25 cellular contexts compared by ENCODE assay signal in genomic region chr6:30265594-30265993, GRCh38. TPM values are rescaled to one million over a fixed set of nuclear protein-coding genes. Genes with fewer than 3 reads are reported as not detected.
DNase-seq lines count a peak whose midpoint lies in the region; ATAC-seq, FAIRE-seq and TF ChIP-seq lines count a peak whose summit lies in the region.
"Had no signal": no experiment of that assay in that cellular context is flagged by ENCODE, and none has a peak within 500 bp of the region (broad histone marks: within the 10 kb centered on the region; RNA-seq: fewer than 3 reads in every experiment).

No MANE protein-coding gene starts in this region.

- no peak overlapping the region for H3K56ac ChIP-seq in mesendoderm (ENCODE audit: low read length)

- H4K8ac ChIP-seq in mesendoderm (ENCODE audit: low read depth, low read length) (no peak overlapping the region), trophoblast cell (ENCODE audit: low read depth, low read length) (no peak overlapping the region)

- 85% methylated on average over 2 of the region's 2 CpGs for WGBS in HepG2 (ENCODE audit: low lambda C conversion rate)
- 96% methylated on average over 2 of the region's 2 CpGs for WGBS in right lobe of liver (ENCODE audit: insufficient coverage, low coverage, low lambda C conversion rate, missing lambda C conversion rate)
- 0% methylated on average over 2 of the region's 2 CpGs for WGBS in K562 (ENCODE audit: insufficient coverage, low coverage, missing lambda C conversion rate)
- no CpG with 5 or more reads among the region's 2 CpGs for WGBS in mesendoderm (ENCODE audit: extremely low coverage, insufficient coverage, low lambda C conversion rate)
- whole genome bisulfite sequencing in trophoblast cell (ENCODE audit: extremely low coverage, insufficient coverage, insufficient read length), result no CpG with 5 or more reads among the region's 2 CpGs

- DNase-seq in HepG2 (ENCODE audit: low spot score) (no peak), right lobe of liver (no peak), K562 (ENCODE audit: extremely low read depth in 1 of 4, low spot score in 3 of 4) (no peak), mesendoderm (no peak), trophoblast cell (no peak)
- no peak for DNase-seq in stimulated activated effector memory CD8-positive, alpha-beta T cell treated with anti-CD3 and anti-CD28 coated beads, Interleukin-12 subunit alpha, Interleukin-12 subunit beta, amount 100 ng/mL, for 72 hours (ENCODE audit: low spot score in 2 of 2)
- DNase-seq: ACHN; AML-193; BE2C; CD4-positive, alpha-beta T cell; CD8-positive, alpha-beta memory T cell; DMS 273 treated with DMSO at 0.1 percent for 48 hours; DMS79; GDM1; GOT3; HFFc6 had no signal

- no peak overlapping the region for H3K4me2 ChIP-seq in HepG2 (ENCODE audit: low read depth, low read length)
- no peak overlapping the region for H3K4me2 ChIP-seq in K562 (ENCODE audit: insufficient read depth, low read length)
- no peak overlapping the region for H3K4me2 ChIP-seq in mesendoderm (ENCODE audit: low read length)
- no peak overlapping the region for H3K4me2 ChIP-seq in trophoblast cell (ENCODE audit: low read length)
- H3K4me2 ChIP-seq: BLaER1 treated with 17β-estradiol and CSF1 and Interleukin-3, amounts not matched to agents 10 nM and 100 nM had no signal

- no peak overlapping the region for H2BK15ac ChIP-seq in mesendoderm (replicated peaks; ENCODE audit: low read depth)

- no peak overlapping the region for H2BK5ac ChIP-seq in mesendoderm (ENCODE audit: low read length)
- no peak overlapping the region for H2BK5ac ChIP-seq in trophoblast cell (ENCODE audit: low read depth, low read length, poor library complexity)

- no peak overlapping the region for H3K4me3 Mint-ChIP-seq in stimulated activated effector memory CD8-positive, alpha-beta T cell treated with anti-CD3 and anti-CD28 coated beads, Interleukin-12 subunit alpha, Interleukin-12 subunit beta, amount 100 ng/mL, for 72 hours
- H3K4me3 Mint-ChIP-seq: CD14-positive monocyte; CD4-positive, alpha-beta T cell; CD8-positive, alpha-beta memory T cell had no signal

- no peak overlapping the region for H2AFZ ChIP-seq in HepG2 (ENCODE audit: low read length)
- no peak overlapping the region for H2AFZ ChIP-seq in K562 (ENCODE audit: low read depth, low read length)
- no peak overlapping the region for H2AFZ ChIP-seq in trophoblast cell (ENCODE audit: insufficient read depth, low read length, poor library complexity)

- H3K27me3 ChIP-seq in HepG2 (ENCODE audit: control insufficient read depth in 1 of 2, insufficient read depth in 2 of 2, low read length in 2 of 2) (no peaks in the 10 kb centered on the region), right lobe of liver (no peaks in the 10 kb centered on the region), K562 (ENCODE audit: control insufficient read depth in 2 of 2, insufficient read depth in 2 of 2, low read length in 2 of 2) (peaks cover 29 to 39% of the 10 kb centered on the region in 2 experiments), mesendoderm (ENCODE audit: insufficient read depth, low read length, poor library complexity) (peaks cover 2% of the 10 kb centered on the region), trophoblast cell (ENCODE audit: insufficient read depth, low read length) (no peaks in the 10 kb centered on the region)
- H3K27me3 ChIP-seq: BE2C had no signal

- no peak overlapping the region for H3K18ac ChIP-seq in mesendoderm (ENCODE audit: low read length)
- H3K18ac ChIP-seq in trophoblast cell (ENCODE audit: low read length), result no peak overlapping the region

- POLR2A ChIA-PET in HepG2 (lab: Yijun Ruan, JAX), result no interaction called here
- POLR2A ChIA-PET in K562 (lab: Yijun Ruan, JAX), result no interaction called here

- H2BK12ac ChIP-seq in trophoblast cell (ENCODE audit: low read length), result no peak overlapping the region

- H3K4ac ChIP-seq in mesendoderm (ENCODE audit: low read depth, low read length) (no peak overlapping the region), trophoblast cell (ENCODE audit: low read depth, low read length) (no peak overlapping the region)

- BruUV-seq in HepG2 (replicated peaks; lab: Mats Ljungman, UMichigan) (no TSS peak), K562 (replicated peaks; lab: Mats Ljungman, UMichigan) (no TSS peak)

- intact Hi-C loops in HepG2 (cut with micrococcal nuclease; ENCODE audit: unreplicated experiment), result no loop called here
- intact Hi-C loops in right lobe of liver (cut with DNase I), result no loop called here
- intact Hi-C loops in K562 (cut with micrococcal nuclease), result no loop called here

- H4K5ac ChIP-seq in mesendoderm (ENCODE audit: low read length), result no peak overlapping the region

- no peak for TF ChIP-seq POLR2A in HepG2 (IDR thresholded peaks at IDR 0.05; ENCODE audit: insufficient read depth in 1 of 2, low read depth in 2 of 2, low read length in 2 of 2)
- TF ChIP-seq POLR2A in right lobe of liver (IDR thresholded peaks at IDR 0.05), result no peak
- no peak for TF ChIP-seq POLR2A in K562 (conservative IDR thresholded peaks at IDR 0.05)

- TF ChIP-seq RAD21 in HepG2 (CRISPR knock-in tag; IDR thresholded peaks at IDR 0.05), result no peak
- TF ChIP-seq RAD21 in K562 (CRISPR knock-in tag; conservative IDR thresholded peaks at IDR 0.05 in 1 of 2, IDR thresholded peaks at IDR 0.05 in 1 of 2), result no peak

- no peak overlapping the region for H4K91ac ChIP-seq in trophoblast cell (ENCODE audit: low read depth, low read length)

- H3K27ac ChIP-seq in HepG2 (ENCODE audit: extremely low read length, insufficient read depth, low read length) (no peak overlapping the region), right lobe of liver (no peak overlapping the region), K562 (ENCODE audit: extremely low read depth, low read depth, low read length) (no peak overlapping the region), mesendoderm (ENCODE audit: low read depth, low read length) (no peak overlapping the region), trophoblast cell (ENCODE audit: low read depth, low read length) (no peak overlapping the region)
- H3K27ac ChIP-seq: 22Rv1; BLaER1 treated with 17β-estradiol and CSF1 and Interleukin-3, amounts not matched to agents 10 nM and 100 nM had no signal

- H3K4me1 Mint-ChIP-seq in stimulated activated effector memory CD8-positive, alpha-beta T cell treated with anti-CD3 and anti-CD28 coated beads, Interleukin-12 subunit alpha, Interleukin-12 subunit beta, amount 100 ng/mL, for 72 hours, result peaks cover 9% of the 10 kb centered on the region

- no peak overlapping the region for H3K14ac ChIP-seq in trophoblast cell (ENCODE audit: low read length)

- CTCF ChIA-PET in HepG2 (lab: Yijun Ruan, JAX; ENCODE audit: low intra/inter-chr PET ratio, low total read pairs) (no interaction called here), K562 (lab: Yijun Ruan, JAX; ENCODE audit: low intra/inter-chr PET ratio) (no interaction called here)

- ATAC-seq in HepG2, result no peak
- ATAC-seq in right lobe of liver, result no peak
- no peak for ATAC-seq in K562
- ATAC-seq in stimulated activated effector memory CD8-positive, alpha-beta T cell treated with anti-CD3 and anti-CD28 coated beads, Interleukin-12 subunit alpha, Interleukin-12 subunit beta, amount 100 ng/mL, for 72 hours, result no peak
- no peak for ATAC-seq in SK-N-SH treated with all-trans-retinoic acid at 6 μM for 48 hours
- ATAC-seq: GM12878 had no signal

- H3K79me2 ChIP-seq in HepG2 (ENCODE audit: insufficient read depth, low read length) (no peaks in the 10 kb centered on the region), K562 (ENCODE audit: control insufficient read depth, insufficient read depth, low read length) (no peaks in the 10 kb centered on the region), mesendoderm (ENCODE audit: control insufficient read depth, insufficient read depth, low read length) (no peaks in the 10 kb centered on the region), trophoblast cell (ENCODE audit: control insufficient read depth, insufficient read depth, low read length, poor library complexity) (no peaks in the 10 kb centered on the region)

- H3K4me3 ChIP-seq in HepG2 (replicated peaks in 1 of 3; ENCODE audit: insufficient read depth in 1 of 3, low read depth in 2 of 3, low read length in 3 of 3) (no peak overlapping the region), right lobe of liver (no peak overlapping the region), K562 (no peak overlapping the region), mesendoderm (ENCODE audit: low read length) (no peak overlapping the region), trophoblast cell (ENCODE audit: low read depth, low read length) (no peak overlapping the region)
- H3K4me3 ChIP-seq: BLaER1 treated with 17β-estradiol and CSF1 and Interleukin-3, amounts not matched to agents 10 nM and 100 nM; GM12878; HAP-1 had no signal

- H2BK120ac ChIP-seq in mesendoderm (ENCODE audit: low read depth, low read length) (no peak overlapping the region), trophoblast cell (ENCODE audit: insufficient read depth, low read length, poor library complexity) (no peak overlapping the region)

- TF ChIP-seq CTCF in HepG2 (CRISPR knock-in tag; IDR thresholded peaks at IDR 0.05), result no peak
- TF ChIP-seq CTCF in right lobe of liver (IDR thresholded peaks at IDR 0.05), result no peak
- no peak for TF ChIP-seq CTCF in K562 (IDR thresholded peaks at IDR 0.05 in 2 of 3, conservative IDR thresholded peaks at IDR 0.05 in 1 of 3; ENCODE audit: insufficient read depth in 2 of 3, low read depth in 1 of 3, low read length in 3 of 3)

- no peaks in the 10 kb centered on the region for H3K9me3 ChIP-seq in HepG2 (ENCODE audit: low read length)
- H3K9me3 ChIP-seq in right lobe of liver, result no peaks in the 10 kb centered on the region
- no peaks in the 10 kb centered on the region for H3K9me3 ChIP-seq in K562 (replicated peaks; ENCODE audit: control insufficient read depth, insufficient read depth, low read depth, low read length)
- H3K9me3 ChIP-seq in trophoblast cell (ENCODE audit: insufficient read depth, low read depth, low read length), result no peaks in the 10 kb centered on the region
- H3K9me3 ChIP-seq: BE2C, HAP-1 had no signal

- H3K9ac ChIP-seq in HepG2 (ENCODE audit: insufficient read depth, low read depth, low read length), result no peak overlapping the region
- H3K9ac ChIP-seq in K562 (ENCODE audit: insufficient read depth in 1 of 2, low read depth in 2 of 2, low read length in 2 of 2), result no peak overlapping the region
- no peak overlapping the region for H3K9ac ChIP-seq in mesendoderm (ENCODE audit: low read length)
- H3K9ac ChIP-seq in trophoblast cell (ENCODE audit: low read length), result no peak overlapping the region
- H3K9ac ChIP-seq: BLaER1 treated with 17β-estradiol and CSF1 and Interleukin-3, amounts not matched to agents 10 nM and 100 nM had no signal

- H4K20me1 ChIP-seq in HepG2 (ENCODE audit: insufficient read depth, low read length) (no peaks in the 10 kb centered on the region), K562 (replicated peaks; ENCODE audit: control insufficient read depth, insufficient read depth, low read length) (no peaks in the 10 kb centered on the region)

- H3K23ac ChIP-seq in mesendoderm (ENCODE audit: low read length) (no peak overlapping the region), trophoblast cell (ENCODE audit: low read length) (no peak overlapping the region)

- in situ Hi-C loops in HepG2 (cut with HindIII; ENCODE audit: extremely low pct_ligation_motif_present, low pct_unique_long_range_greater_than_20kb), result no loop called here
- in situ Hi-C loops in K562 (cut with MboI), result no loop called here

- FAIRE-seq in HepG2 (lab: Jason Lieb, UNC) (no peak), K562 (lab: Jason Lieb, UNC) (no peak)
- FAIRE-seq: A204.1, D721Med, GM12878, H54 had no signal

- H4K12ac ChIP-seq in trophoblast cell (ENCODE audit: low read depth, low read length), result no peak overlapping the region

- no peaks in the 10 kb centered on the region for H3K4me1 ChIP-seq in HepG2 (ENCODE audit: insufficient read depth, low read length)
- H3K4me1 ChIP-seq in right lobe of liver, result no peaks in the 10 kb centered on the region
- H3K4me1 ChIP-seq in K562 (replicated peaks in 1 of 2; ENCODE audit: control insufficient read depth in 2 of 2, insufficient read depth in 2 of 2, low read length in 2 of 2), result no peaks in the 10 kb centered on the region
- H3K4me1 ChIP-seq in mesendoderm (ENCODE audit: control insufficient read depth, low read depth, low read length), result no peaks in the 10 kb centered on the region
- peaks cover 5 to 7% of the 10 kb centered on the region in 2 experiments for H3K4me1 ChIP-seq in trophoblast cell (ENCODE audit: control insufficient read depth in 1 of 2, insufficient read depth in 2 of 2, low read length in 2 of 2)
- H3K4me1 ChIP-seq: HAP-1 had no signal

- H2AK5ac ChIP-seq in mesendoderm (ENCODE audit: low read length) (no peak overlapping the region), trophoblast cell (ENCODE audit: low read length) (no peak overlapping the region)

- TF ChIP-seq EP300 in HepG2 (IDR thresholded peaks at IDR 0.05; ENCODE audit: low read depth in 2 of 2, low read length in 2 of 2) (no peak), HepG2 (CRISPR knock-in tag; IDR thresholded peaks at IDR 0.05; ENCODE audit: borderline replicate concordance) (no peak), K562 (IDR thresholded peaks at IDR 0.05; ENCODE audit: low read length) (no peak)

- H3K9me3 Mint-ChIP-seq in stimulated activated effector memory CD8-positive, alpha-beta T cell treated with anti-CD3 and anti-CD28 coated beads, Interleukin-12 subunit alpha, Interleukin-12 subunit beta, amount 100 ng/mL, for 72 hours, result no peaks in the 10 kb centered on the region
- H3K9me3 Mint-ChIP-seq: CD4-positive, alpha-beta T cell; CD8-positive, alpha-beta memory T cell; HFFc6 had no signal

- H3K79me1 ChIP-seq in mesendoderm (ENCODE audit: low read length) (no peaks in the 10 kb centered on the region), trophoblast cell (ENCODE audit: low read length) (no peaks in the 10 kb centered on the region)

- peak overlapping the region; percentile 36 for H3K27ac Mint-ChIP-seq in stimulated activated effector memory CD8-positive, alpha-beta T cell treated with anti-CD3 and anti-CD28 coated beads, Interleukin-12 subunit alpha, Interleukin-12 subunit beta, amount 100 ng/mL, for 72 hours
- H3K27ac Mint-ChIP-seq: CD14-positive monocyte; CD4-positive, alpha-beta T cell had no signal

- no peaks in the 10 kb centered on the region for H3K9me1 ChIP-seq in K562 (ENCODE audit: control insufficient read depth, insufficient read depth, low read length)

- H3K36me3 ChIP-seq in HepG2 (replicated peaks in 1 of 2; ENCODE audit: control insufficient read depth in 1 of 2, insufficient read depth in 2 of 2, low read length in 2 of 2) (no peaks in the 10 kb centered on the region), right lobe of liver (no peaks in the 10 kb centered on the region), K562 (ENCODE audit: control insufficient read depth, insufficient read depth, low read length) (no peaks in the 10 kb centered on the region), mesendoderm (ENCODE audit: control insufficient read depth, insufficient read depth, low read length) (no peaks in the 10 kb centered on the region), trophoblast cell (ENCODE audit: control insufficient read depth in 1 of 2, insufficient read depth in 2 of 2, low read length in 2 of 2) (peaks cover 0 to 8% of the 10 kb centered on the region in 2 experiments)
- H3K36me3 ChIP-seq: BE2C had no signal

- peaks cover 37% of the 10 kb centered on the region for H3K36me3 Mint-ChIP-seq in stimulated activated effector memory CD8-positive, alpha-beta T cell treated with anti-CD3 and anti-CD28 coated beads, Interleukin-12 subunit alpha, Interleukin-12 subunit beta, amount 100 ng/mL, for 72 hours

RNA-seq across cellular contexts. Expression of gene TRIM26, which starts 52.4 kb away (rescaled TPM):
- 38.7 and 46.2 TPM in 2 replicates for total RNA-seq in HepG2 (2016; rRNA removed; fragmentation: Illumina TruSeq; extraction: Trizol)
- total RNA-seq in HepG2 (2016; cell fraction: cytosol; rRNA removed; fragmentation: Illumina TruSeq; extraction: Trizol; ENCODE audit: low read depth), result 9.6 and 10.3 TPM in 2 replicates
- 37.1 and 41.8 TPM in 2 replicates for total RNA-seq in HepG2 (2016; cell fraction: insoluble cytoplasmic fraction; rRNA removed; fragmentation: Illumina TruSeq; extraction: Trizol)
- 26.1 and 27.6 TPM in 2 replicates for total RNA-seq in HepG2 (2016; cell fraction: membrane; rRNA removed; fragmentation: Illumina TruSeq; extraction: Trizol)
- 24.8 and 31.3 TPM in 2 replicates for total RNA-seq in HepG2 (2016; cell fraction: nucleus; rRNA removed; fragmentation: Illumina TruSeq; extraction: Trizol)
- 27.1 and 28.1 TPM in 2 replicates for polyA plus RNA-seq in HepG2 (2011; rRNA removed)
- 21.8 and 22.0 TPM in 2 replicates for polyA plus RNA-seq in HepG2 (2011; cell fraction: cytosol; rRNA removed)
- polyA plus RNA-seq in HepG2 (2011; cell fraction: nucleus; rRNA removed), result 35.8 and 38.4 TPM in 2 replicates
- polyA plus RNA-seq in HepG2 (2012), result 25.7 and 28.0 TPM in 2 replicates
- 4.6 and 5.3 TPM in 2 replicates for polyA plus RNA-seq in HepG2 (2016; cell fraction: cytosol; fragmentation: Illumina TruSeq; extraction: Trizol; ENCODE audit: low read depth)
- 44.5 and 52.1 TPM in 2 replicates for polyA plus RNA-seq in HepG2 (2016; cell fraction: insoluble cytoplasmic fraction; fragmentation: Illumina TruSeq; extraction: Trizol; ENCODE audit: low read depth)
- polyA plus RNA-seq in HepG2 (2016; cell fraction: membrane; fragmentation: Illumina TruSeq; extraction: Trizol; ENCODE audit: low read depth), result 13.3 and 13.6 TPM in 2 replicates
- 60.9 and 65.2 TPM in 2 replicates for polyA plus RNA-seq in HepG2 (2016; cell fraction: nucleus; fragmentation: Illumina TruSeq; extraction: Trizol; ENCODE audit: insufficient read depth, low read depth)
- polyA minus RNA-seq in HepG2 (2011; rRNA and poly(A)+ RNA removed; ENCODE audit: low replicate concordance), result 37.4 and 51.8 TPM in 2 replicates
- polyA minus RNA-seq in HepG2 (2011; cell fraction: cytosol; rRNA and poly(A)+ RNA removed), result 14.8 and 19.4 TPM in 2 replicates
- polyA minus RNA-seq in HepG2 (2011; cell fraction: nucleus; rRNA and poly(A)+ RNA removed), result 23.9 and 26.0 TPM in 2 replicates
- total RNA-seq in right lobe of liver, result 10 to 100 TPM; 28.8 to 47.5 (median 38.9) TPM
- total RNA-seq in K562 (2011; cell fraction: chromatin; rRNA removed; ENCODE audit: low replicate concordance), result 2.1 and 2.6 TPM in 2 replicates
- total RNA-seq in K562 (2011; cell fraction: nucleolus; rRNA removed), result 1.1 and 1.2 TPM in 2 replicates
- total RNA-seq in K562 (2011; cell fraction: nucleoplasm; rRNA removed), result 2.0 and 3.1 TPM in 2 replicates
- 2.8 and 5.3 TPM in 2 replicates for total RNA-seq in K562 (2014; rRNA removed)
- total RNA-seq in K562 (2014; rRNA removed; fragmentation: Illumina TruSeq; extraction: Trizol), result 2.2 TPM in 2 replicates
- 3.7 and 4.3 TPM in 2 replicates for total RNA-seq in K562 (2015; rRNA removed; fragmentation: Illumina TruSeq; extraction: Trizol)
- 5.0 and 5.3 TPM in 2 replicates for total RNA-seq in K562 (2021)
- 1.4 and 2.0 TPM in 2 replicates for polyA plus RNA-seq in K562 (2011; rRNA removed)
- polyA plus RNA-seq in K562 (2011; cell fraction: cytosol; rRNA removed), result 1.1 and 1.2 TPM in 2 replicates
- polyA plus RNA-seq in K562 (2011; cell fraction: nucleus; rRNA removed), result 1.9 and 2.2 TPM in 2 replicates
- polyA plus RNA-seq in K562 (2012), result 3.4 and 3.5 TPM in 2 replicates
- 5.0 and 5.1 TPM in 2 replicates for polyA plus RNA-seq in K562 (2014; fragmentation: Illumina TruSeq; extraction: Trizol)
- 1 to 10 TPM in 1 of 2 experiments, under 1 TPM in 1; 0.80 to 1.1 TPM for polyA plus RNA-seq in K562 (2014; fragmentation: Nextera tagmentation; extraction: Ambion mirVana)
- polyA plus RNA-seq in K562 (2014; rRNA removed), result 2.6 and 3.7 TPM in 2 replicates
- 1.2 and 1.3 TPM in 2 replicates for polyA minus RNA-seq in K562 (2011; rRNA and poly(A)+ RNA removed)
- 1.4 and 1.6 TPM in 2 replicates for polyA minus RNA-seq in K562 (2011; cell fraction: cytosol; rRNA and poly(A)+ RNA removed)
- polyA minus RNA-seq in K562 (2011; cell fraction: nucleus; rRNA and poly(A)+ RNA removed), result 0.67 and 0.94 TPM in 2 replicates
- polyA plus RNA-seq in mesendoderm (2013, experiment 1 of 2), result 15.2 TPM
- polyA plus RNA-seq in mesendoderm (2013, experiment 2 of 2), result 16.0 TPM
- 22.7 and 23.3 TPM in 2 replicates for polyA plus RNA-seq in trophoblast cell (2013)

Comparison
In these comparisons a context has a peak if more than half of its experiments do, and no peak if none do; other contexts are left out.
1. Of the 241 proteins assayed by ChIP-seq in both HepG2 and K562: peak only in HepG2: none; only in K562: MAFF, MAFG and NFE2L1; in both: none; in neither: 238.